28 cellular contexts compared by ENCODE assay signal in genomic region chr10:4830546-4830945, GRCh38.
"Had no signal": no experiment of that assay in that cellular context is flagged by ENCODE, and none has a peak within 500 bp of the region (broad histone marks: within the 10 kb centered on the region; RNA-seq: fewer than 3 reads in every experiment).

No MANE protein-coding gene starts in this region.

- H3K9me3 Mint-ChIP-seq: naive thymus-derived CD8-positive, alpha-beta T cell had no signal

- ATAC-seq: left cardiac atrium; left lung; lower lobe of right lung; naive thymus-derived CD8-positive, alpha-beta T cell; right lobe of liver; stimulated activated naive B cell treated with anti-CD40 and anti-IgM and Interleukin-4, amounts not matched to agents 10 μg/mL and 1 μg/mL and 100 μg/mL, for 72 hours; stimulated activated naive CD8-positive, alpha-beta T cell treated with anti-CD3 and anti-CD28 coated beads, Interleukin-15, Interleukin-2, amounts not matched to agents 100 U/mL and 50 U/mL, for 24 hours; upper lobe of right lung had no signal

- H3K36me3 Mint-ChIP-seq: naive thymus-derived CD8-positive, alpha-beta T cell; neural progenitor cell had no signal

- H3K27me3 ChIP-seq: ovary, right atrium auricular region, right lobe of liver, testis, tibial artery, upper lobe of right lung had no signal

- H3K4me1 ChIP-seq: neural progenitor cell had no signal

- H3K9me3 ChIP-seq: left lung, lower lobe of right lung, neutrophil, ovary, right atrium auricular region, right lobe of liver, stomach, testis, tibial artery, upper lobe of right lung had no signal

- H3K4me3 ChIP-seq: left lung, lower lobe of right lung, neural progenitor cell, ovary, right atrium auricular region, right lobe of liver, skin epidermis, stomach, testis, tibial artery, upper lobe of right lung had no signal

- H3K36me3 ChIP-seq: neural progenitor cell, neutrophil, ovary, right lobe of liver had no signal

- DNase-seq: hippocampal formation; kidney glomerular epithelial cell; left cardiac atrium; left lung; lower lobe of right lung; mammary epithelial cell; mesenchymal stem cell; naive thymus-derived CD8-positive, alpha-beta T cell; occipital lobe; ovary; right lobe of liver; stimulated activated CD4-positive, alpha-beta T cell treated with anti-CD3 and anti-CD28 coated beads, Interleukin-12 subunit alpha, Interleukin-12 subunit beta, amount 100 ng/mL, for 4 hours; stimulated activated CD4-positive, alpha-beta T cell treated with anti-CD3 and anti-CD28 coated beads, Interleukin-15, amount 100 ng/mL, for 24 hours; stimulated activated CD4-positive, alpha-beta T cell treated with anti-CD3 and anti-CD28 coated beads, Interleukin-2, amount 100 ng/mL, for 24 hours; stimulated activated CD4-positive, alpha-beta T cell treated with anti-CD3 and anti-CD28 coated beads, Interleukin-4, amount 100 ng/mL, for 1 hour; stimulated activated naive B cell treated with anti-CD40 and anti-IgM and Interleukin-4, amounts not matched to agents 10 μg/mL and 1 μg/mL and 100 μg/mL, for 72 hours; stimulated activated naive CD8-positive, alpha-beta T cell treated with anti-CD3 and anti-CD28 coated beads, Interleukin-15, Interleukin-2, amounts not matched to agents 100 U/mL and 50 U/mL, for 24 hours; stomach; testis; tibial artery; trophoblast cell; upper lobe of right lung had no signal

- H3K27ac ChIP-seq: left lung, lower lobe of right lung, neural progenitor cell, neutrophil, ovary, right atrium auricular region, right lobe of liver, skin epidermis, stomach, testis, tibial artery, upper lobe of right lung had no signal

- H3K4me3 Mint-ChIP-seq: naive thymus-derived CD8-positive, alpha-beta T cell; nephron; neural progenitor cell; stimulated activated naive B cell treated with anti-CD40 and anti-IgM and Interleukin-4, amounts not matched to agents 10 μg/mL and 1 μg/mL and 100 μg/mL, for 72 hours had no signal

- H3K27ac Mint-ChIP-seq: nephron; neural progenitor cell; progenitor cell of endocrine pancreas; stimulated activated naive B cell treated with anti-CD40 and anti-IgM and Interleukin-4, amounts not matched to agents 10 μg/mL and 1 μg/mL and 100 μg/mL, for 72 hours had no signal
